In the genomic region with DNA sequence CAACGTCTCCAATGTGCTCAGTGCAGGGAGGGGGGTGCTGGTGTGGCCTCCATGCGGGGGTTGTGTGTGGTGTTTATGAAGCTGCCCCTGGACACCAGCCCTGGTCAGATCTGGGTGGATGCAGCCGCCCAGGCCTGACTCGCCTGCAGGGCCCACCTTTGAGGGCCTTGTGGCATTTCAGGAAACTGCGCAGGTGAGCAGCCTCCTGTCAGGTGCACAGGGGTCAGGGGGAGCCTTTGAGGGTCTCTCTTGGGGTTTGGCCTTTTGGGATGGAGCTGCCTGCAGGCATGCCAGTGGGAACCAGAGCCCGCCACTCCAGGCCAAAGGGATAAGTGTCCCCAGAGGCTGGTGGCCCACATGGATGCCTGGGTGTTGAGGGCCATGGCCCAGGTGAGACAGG, we compare ENCODE assay signal across 29 cellular contexts. TPM values are rescaled to one million over a fixed set of nuclear protein-coding genes. Genes with fewer than 3 reads are reported as not detected.
"Had no signal": no experiment of that assay in that cellular context is flagged by ENCODE, and none has a peak within 500 bp of the region (broad histone marks: within the 10 kb centered on the region; RNA-seq: fewer than 3 reads in every experiment).

No MANE protein-coding gene starts in this region.

- H2AFZ ChIP-seq: neural progenitor cell had no signal

- DNase-seq: naive thymus-derived CD4-positive, alpha-beta T cell; natural killer cell; nucleus accumbens; psoas muscle; sigmoid colon; small intestine; stimulated activated CD4-positive, alpha-beta T cell treated with anti-CD3 and anti-CD28 coated beads, Interleukin-15, amount 100 ng/mL, for 24 hours; stimulated activated CD4-positive, alpha-beta T cell treated with anti-CD3 and anti-CD28 coated beads, Interleukin-2, amount 100 ng/mL, for 24 hours; stimulated activated CD4-positive, alpha-beta T cell treated with anti-CD3 and anti-CD28 coated beads, Interleukin-2, amount 100 ng/mL, for 48 hours; stimulated activated CD4-positive, alpha-beta T cell treated with anti-CD3 and anti-CD28 coated beads, Interleukin-4, amount 100 ng/mL, for 24 hours; stimulated activated naive CD4-positive, alpha-beta T cell; stimulated activated naive CD8-positive, alpha-beta T cell treated with anti-CD3 and anti-CD28 coated beads, Interleukin-15, amount 100 ng/mL, for 72 hours; stimulated activated naive CD8-positive, alpha-beta T cell treated with anti-CD3 and anti-CD28 coated beads, Interleukin-15, Interleukin-2, amounts not matched to agents 100 U/mL and 50 U/mL, for 24 hours; substantia nigra; testis; tibial artery; transverse colon; uterus had no signal

- H3K4me1 Mint-ChIP-seq: natural killer cell; stimulated activated effector memory CD8-positive, alpha-beta T cell treated with anti-CD3 and anti-CD28 coated beads, Interleukin-12 subunit alpha, Interleukin-12 subunit beta, amount 100 ng/mL, for 72 hours; stimulated activated naive CD8-positive, alpha-beta T cell treated with anti-CD3 and anti-CD28 coated beads, Interleukin-15, amount 100 ng/mL, for 72 hours had no signal

- H3K36me3 Mint-ChIP-seq: naive thymus-derived CD4-positive, alpha-beta T cell; natural killer cell; neural progenitor cell; stimulated activated effector memory CD8-positive, alpha-beta T cell treated with anti-CD3 and anti-CD28 coated beads, Interleukin-12 subunit alpha, Interleukin-12 subunit beta, amount 100 ng/mL, for 72 hours; type B pancreatic cell had no signal

- H3K4me1 ChIP-seq: pancreas, psoas muscle, right lobe of liver, sigmoid colon, suprapubic skin, testis, tibial artery, transverse colon, upper lobe of right lung, uterus had no signal

- H3K27ac Mint-ChIP-seq: naive thymus-derived CD4-positive, alpha-beta T cell; natural killer cell; nephron; neural progenitor cell; progenitor cell of endocrine pancreas; stimulated activated effector memory CD8-positive, alpha-beta T cell treated with anti-CD3 and anti-CD28 coated beads, Interleukin-12 subunit alpha, Interleukin-12 subunit beta, amount 100 ng/mL, for 72 hours; stimulated activated naive CD8-positive, alpha-beta T cell treated with anti-CD3 and anti-CD28 coated beads, Interleukin-15, amount 100 ng/mL, for 72 hours; type B pancreatic cell had no signal

- ATAC-seq: naive thymus-derived CD4-positive, alpha-beta T cell; natural killer cell; pancreas; psoas muscle; right cardiac atrium; right lobe of liver; stimulated activated effector memory CD8-positive, alpha-beta T cell treated with anti-CD3 and anti-CD28 coated beads, Interleukin-12 subunit alpha, Interleukin-12 subunit beta, amount 100 ng/mL, for 72 hours; stimulated activated naive CD8-positive, alpha-beta T cell treated with anti-CD3 and anti-CD28 coated beads, Interleukin-15, Interleukin-2, amounts not matched to agents 100 U/mL and 50 U/mL, for 24 hours; upper lobe of right lung had no signal

- H3K9ac ChIP-seq: neural progenitor cell had no signal

- H3K4me3 Mint-ChIP-seq: naive thymus-derived CD4-positive, alpha-beta T cell; natural killer cell; nephron; neural progenitor cell; stimulated activated effector memory CD8-positive, alpha-beta T cell treated with anti-CD3 and anti-CD28 coated beads, Interleukin-12 subunit alpha, Interleukin-12 subunit beta, amount 100 ng/mL, for 72 hours; stimulated activated naive CD8-positive, alpha-beta T cell treated with anti-CD3 and anti-CD28 coated beads, Interleukin-15, amount 100 ng/mL, for 72 hours; type B pancreatic cell had no signal

- H3K4me3 ChIP-seq: neural progenitor cell, pancreas, psoas muscle, right lobe of liver, sigmoid colon, suprapubic skin, testis, tibial artery, transverse colon, upper lobe of right lung, uterus had no signal

- FAIRE-seq: pancreas, small intestine had no signal

- H3K9me3 ChIP-seq: neutrophil, pancreas, psoas muscle, right lobe of liver, sigmoid colon, suprapubic skin, testis, tibial artery, transverse colon, upper lobe of right lung, uterus had no signal

- H3K4me2 ChIP-seq: neural progenitor cell had no signal

- H3K36me3 ChIP-seq: neural progenitor cell, neutrophil, pancreas, right lobe of liver, sigmoid colon, suprapubic skin, tibial artery, transverse colon, upper lobe of right lung, uterus had no signal

- H3K9me3 Mint-ChIP-seq: natural killer cell; stimulated activated effector memory CD8-positive, alpha-beta T cell treated with anti-CD3 and anti-CD28 coated beads, Interleukin-12 subunit alpha, Interleukin-12 subunit beta, amount 100 ng/mL, for 72 hours; stimulated activated naive CD8-positive, alpha-beta T cell treated with anti-CD3 and anti-CD28 coated beads, Interleukin-15, amount 100 ng/mL, for 72 hours; type B pancreatic cell had no signal

- H3K27me3 ChIP-seq: neural progenitor cell, pancreas, right lobe of liver, testis, uterus had no signal

- H3K27ac ChIP-seq: neural progenitor cell, neutrophil, pancreas, psoas muscle, right lobe of liver, sigmoid colon, suprapubic skin, testis, tibial artery, transverse colon, upper lobe of right lung, uterus had no signal

RNA-seq across cellular contexts. Expression of a gene that starts 45.4 kb away (rescaled TPM):
- total RNA-seq: naive thymus-derived CD4-positive, alpha-beta T cell; natural killer cell had no signal
- polyA plus RNA-seq: naive thymus-derived CD4-positive, alpha-beta T cell had no signal
